In the genomic region with DNA sequence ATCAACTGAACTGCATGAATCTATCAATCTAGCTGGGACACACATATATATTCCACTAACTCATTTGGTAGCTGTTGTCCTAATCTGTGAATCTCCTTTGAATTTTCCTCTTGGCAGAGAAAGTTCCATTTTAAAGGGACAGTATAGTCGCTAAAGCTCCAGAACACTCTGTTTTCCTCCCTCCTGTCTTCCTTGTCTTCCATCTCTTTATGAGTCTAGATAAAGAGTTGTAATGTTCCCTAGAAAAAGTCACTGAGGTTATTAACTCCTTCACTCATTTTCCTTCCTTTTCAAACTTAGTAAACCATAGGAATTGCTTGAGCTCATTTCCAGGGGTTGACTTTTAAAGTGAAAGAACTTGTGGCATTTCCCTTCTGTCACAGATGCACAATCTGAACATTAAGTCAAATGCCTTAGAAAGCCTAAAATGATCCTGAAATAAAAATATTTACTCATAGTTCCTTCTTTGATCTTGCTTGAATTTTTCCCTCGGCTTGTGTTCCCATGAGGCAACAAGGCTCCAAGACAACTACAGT, we compare ENCODE assay signal across 3 cellular contexts.
TF ChIP-seq lines count a peak whose summit lies in the region.

No MANE protein-coding gene starts in this region.

TF ChIP-seq in A549, 52 proteins besides CTCF, POLR2A, EP300 and RAD21 (continued from another document):
- TF ChIP-seq, protein P1, sequence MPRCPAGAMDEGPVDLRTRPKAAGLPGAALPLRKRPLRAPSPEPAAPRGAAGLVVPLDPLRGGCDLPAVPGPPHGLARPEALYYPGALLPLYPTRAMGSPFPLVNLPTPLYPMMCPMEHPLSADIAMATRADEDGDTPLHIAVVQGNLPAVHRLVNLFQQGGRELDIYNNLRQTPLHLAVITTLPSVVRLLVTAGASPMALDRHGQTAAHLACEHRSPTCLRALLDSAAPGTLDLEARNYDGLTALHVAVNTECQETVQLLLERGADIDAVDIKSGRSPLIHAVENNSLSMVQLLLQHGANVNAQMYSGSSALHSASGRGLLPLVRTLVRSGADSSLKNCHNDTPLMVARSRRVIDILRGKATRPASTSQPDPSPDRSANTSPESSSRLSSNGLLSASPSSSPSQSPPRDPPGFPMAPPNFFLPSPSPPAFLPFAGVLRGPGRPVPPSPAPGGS (IDR thresholded peaks at IDR 0.05): no peak
- no peak for TF ChIP-seq TP53 (CRISPR knock-in tag; IDR thresholded peaks at IDR 0.05)
- TF ChIP-seq, protein P2, sequence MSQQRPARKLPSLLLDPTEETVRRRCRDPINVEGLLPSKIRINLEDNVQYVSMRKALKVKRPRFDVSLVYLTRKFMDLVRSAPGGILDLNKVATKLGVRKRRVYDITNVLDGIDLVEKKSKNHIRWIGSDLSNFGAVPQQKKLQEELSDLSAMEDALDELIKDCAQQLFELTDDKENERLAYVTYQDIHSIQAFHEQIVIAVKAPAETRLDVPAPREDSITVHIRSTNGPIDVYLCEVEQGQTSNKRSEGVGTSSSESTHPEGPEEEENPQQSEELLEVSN (IDR thresholded peaks at IDR 0.05; ENCODE audit: borderline replicate concordance, low read depth): no peak
- no peak for TF ChIP-seq NFE2L2 (conservative IDR thresholded peaks at IDR 0.05; ENCODE audit: low read length)
- TF ChIP-seq EHMT2 (IDR thresholded peaks at IDR 0.05; ENCODE audit: low read depth): no peak
- TF ChIP-seq, protein P3, sequence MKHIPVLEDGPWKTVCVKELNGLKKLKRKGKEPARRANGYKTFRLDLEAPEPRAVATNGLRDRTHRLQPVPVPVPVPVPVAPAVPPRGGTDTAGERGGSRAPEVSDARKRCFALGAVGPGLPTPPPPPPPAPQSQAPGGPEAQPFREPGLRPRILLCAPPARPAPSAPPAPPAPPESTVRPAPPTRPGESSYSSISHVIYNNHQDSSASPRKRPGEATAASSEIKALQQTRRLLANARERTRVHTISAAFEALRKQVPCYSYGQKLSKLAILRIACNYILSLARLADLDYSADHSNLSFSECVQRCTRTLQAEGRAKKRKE (CRISPR knock-in tag; IDR thresholded peaks at IDR 0.05; ENCODE audit: low read depth): no peak
- no peak for TF ChIP-seq TFCP2L1 (CRISPR knock-in tag; IDR thresholded peaks at IDR 0.05)
- TF ChIP-seq ZSCAN20 (CRISPR knock-in tag; IDR thresholded peaks at IDR 0.05): no peak
- TF ChIP-seq FOSL2 (IDR thresholded peaks at IDR 0.05): no peak
- no peak for TF ChIP-seq FOSL2 (CRISPR knock-in tag; IDR thresholded peaks at IDR 0.05)
TF ChIP-seq in A549: peak in this region for 0.

TF ChIP-seq in HEK293, 187 proteins besides CTCF, POLR2A, EP300 and RAD21 (continued from another document):
- TF ChIP-seq, protein P4, sequence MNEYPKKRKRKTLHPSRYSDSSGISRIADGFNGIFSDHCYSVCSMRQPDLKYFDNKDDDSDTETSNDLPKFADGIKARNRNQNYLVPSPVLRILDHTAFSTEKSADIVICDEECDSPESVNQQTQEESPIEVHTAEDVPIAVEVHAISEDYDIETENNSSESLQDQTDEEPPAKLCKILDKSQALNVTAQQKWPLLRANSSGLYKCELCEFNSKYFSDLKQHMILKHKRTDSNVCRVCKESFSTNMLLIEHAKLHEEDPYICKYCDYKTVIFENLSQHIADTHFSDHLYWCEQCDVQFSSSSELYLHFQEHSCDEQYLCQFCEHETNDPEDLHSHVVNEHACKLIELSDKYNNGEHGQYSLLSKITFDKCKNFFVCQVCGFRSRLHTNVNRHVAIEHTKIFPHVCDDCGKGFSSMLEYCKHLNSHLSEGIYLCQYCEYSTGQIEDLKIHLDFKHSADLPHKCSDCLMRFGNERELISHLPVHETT (tag by site-specific recombination; IDR thresholded peaks at IDR 0.05): no peak
- no peak for TF ChIP-seq GLI2 (tag by site-specific recombination; IDR thresholded peaks at IDR 0.05; ENCODE audit: borderline replicate concordance, low read depth)
- no peak for TF ChIP-seq KLF9 (tag by site-specific recombination; IDR thresholded peaks at IDR 0.05; ENCODE audit: low read depth)
- no peak for TF ChIP-seq KLF16 (tag by site-specific recombination; IDR thresholded peaks at IDR 0.05)
- peak; percentile 12; the same call in 1 of the 2 replicates for TF ChIP-seq ZNF121 (tag by site-specific recombination; IDR thresholded peaks at IDR 0.05)
- no peak for TF ChIP-seq ZSCAN30 (tag by site-specific recombination; IDR thresholded peaks at IDR 0.05)
- TF ChIP-seq ZNF76 (tag by site-specific recombination; IDR thresholded peaks at IDR 0.05; ENCODE audit: borderline replicate concordance, low read depth): 0 out of 2 replicates have a peak, but pooled peaks have one; percentile 12
- peak; percentile 91 for TF ChIP-seq MYNN (tag by site-specific recombination; IDR thresholded peaks at IDR 0.05; ENCODE audit: borderline replicate concordance)
- TF ChIP-seq ZNF621 (tag by site-specific recombination; IDR thresholded peaks at IDR 0.05): no peak
- no peak for TF ChIP-seq ZXDB (tag by site-specific recombination; IDR thresholded peaks at IDR 0.05)

TF ChIP-seq in WTC11, 78 proteins besides CTCF, POLR2A, EP300 and RAD21 (continued from another document and continues in another):
- TF ChIP-seq, protein P5, sequence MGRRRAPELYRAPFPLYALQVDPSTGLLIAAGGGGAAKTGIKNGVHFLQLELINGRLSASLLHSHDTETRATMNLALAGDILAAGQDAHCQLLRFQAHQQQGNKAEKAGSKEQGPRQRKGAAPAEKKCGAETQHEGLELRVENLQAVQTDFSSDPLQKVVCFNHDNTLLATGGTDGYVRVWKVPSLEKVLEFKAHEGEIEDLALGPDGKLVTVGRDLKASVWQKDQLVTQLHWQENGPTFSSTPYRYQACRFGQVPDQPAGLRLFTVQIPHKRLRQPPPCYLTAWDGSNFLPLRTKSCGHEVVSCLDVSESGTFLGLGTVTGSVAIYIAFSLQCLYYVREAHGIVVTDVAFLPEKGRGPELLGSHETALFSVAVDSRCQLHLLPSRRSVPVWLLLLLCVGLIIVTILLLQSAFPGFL (CRISPR knock-in tag; IDR thresholded peaks at IDR 0.05; ENCODE audit: borderline replicate concordance): no peak
- no peak for TF ChIP-seq ZNF396 (CRISPR knock-in tag; IDR thresholded peaks at IDR 0.05; ENCODE audit: borderline replicate concordance)
- TF ChIP-seq, protein P6, sequence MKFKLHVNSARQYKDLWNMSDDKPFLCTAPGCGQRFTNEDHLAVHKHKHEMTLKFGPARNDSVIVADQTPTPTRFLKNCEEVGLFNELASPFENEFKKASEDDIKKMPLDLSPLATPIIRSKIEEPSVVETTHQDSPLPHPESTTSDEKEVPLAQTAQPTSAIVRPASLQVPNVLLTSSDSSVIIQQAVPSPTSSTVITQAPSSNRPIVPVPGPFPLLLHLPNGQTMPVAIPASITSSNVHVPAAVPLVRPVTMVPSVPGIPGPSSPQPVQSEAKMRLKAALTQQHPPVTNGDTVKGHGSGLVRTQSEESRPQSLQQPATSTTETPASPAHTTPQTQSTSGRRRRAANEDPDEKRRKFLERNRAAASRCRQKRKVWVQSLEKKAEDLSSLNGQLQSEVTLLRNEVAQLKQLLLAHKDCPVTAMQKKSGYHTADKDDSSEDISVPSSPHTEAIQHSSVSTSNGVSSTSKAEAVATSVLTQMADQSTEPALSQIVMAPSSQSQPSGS (CRISPR knock-in tag; IDR thresholded peaks at IDR 0.05; ENCODE audit: borderline replicate concordance, low read depth): no peak
- no peak for TF ChIP-seq SOX15 (CRISPR knock-in tag; IDR thresholded peaks at IDR 0.05)
- no peak for TF ChIP-seq NR2C2 (CRISPR knock-in tag; IDR thresholded peaks at IDR 0.05)
- no peak for TF ChIP-seq FOXK1 (CRISPR knock-in tag; IDR thresholded peaks at IDR 0.05)
- TF ChIP-seq GABPB1 (CRISPR knock-in tag; IDR thresholded peaks at IDR 0.05): no peak
- no peak for TF ChIP-seq CREB1 (CRISPR knock-in tag; IDR thresholded peaks at IDR 0.05)
- TF ChIP-seq, protein P7, sequence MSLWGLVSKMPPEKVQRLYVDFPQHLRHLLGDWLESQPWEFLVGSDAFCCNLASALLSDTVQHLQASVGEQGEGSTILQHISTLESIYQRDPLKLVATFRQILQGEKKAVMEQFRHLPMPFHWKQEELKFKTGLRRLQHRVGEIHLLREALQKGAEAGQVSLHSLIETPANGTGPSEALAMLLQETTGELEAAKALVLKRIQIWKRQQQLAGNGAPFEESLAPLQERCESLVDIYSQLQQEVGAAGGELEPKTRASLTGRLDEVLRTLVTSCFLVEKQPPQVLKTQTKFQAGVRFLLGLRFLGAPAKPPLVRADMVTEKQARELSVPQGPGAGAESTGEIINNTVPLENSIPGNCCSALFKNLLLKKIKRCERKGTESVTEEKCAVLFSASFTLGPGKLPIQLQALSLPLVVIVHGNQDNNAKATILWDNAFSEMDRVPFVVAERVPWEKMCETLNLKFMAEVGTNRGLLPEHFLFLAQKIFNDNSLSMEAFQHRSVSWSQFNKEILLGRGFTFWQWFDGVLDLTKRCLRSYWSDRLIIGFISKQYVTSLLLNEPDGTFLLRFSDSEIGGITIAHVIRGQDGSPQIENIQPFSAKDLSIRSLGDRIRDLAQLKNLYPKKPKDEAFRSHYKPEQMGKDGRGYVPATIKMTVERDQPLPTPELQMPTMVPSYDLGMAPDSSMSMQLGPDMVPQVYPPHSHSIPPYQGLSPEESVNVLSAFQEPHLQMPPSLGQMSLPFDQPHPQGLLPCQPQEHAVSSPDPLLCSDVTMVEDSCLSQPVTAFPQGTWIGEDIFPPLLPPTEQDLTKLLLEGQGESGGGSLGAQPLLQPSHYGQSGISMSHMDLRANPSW (CRISPR knock-in tag; conservative IDR thresholded peaks at IDR 0.05; ENCODE audit: low read depth): no peak
- TF ChIP-seq IRF2 (CRISPR knock-in tag; IDR thresholded peaks at IDR 0.05; ENCODE audit: borderline replicate concordance, low read depth): no peak
- TF ChIP-seq, protein P8, sequence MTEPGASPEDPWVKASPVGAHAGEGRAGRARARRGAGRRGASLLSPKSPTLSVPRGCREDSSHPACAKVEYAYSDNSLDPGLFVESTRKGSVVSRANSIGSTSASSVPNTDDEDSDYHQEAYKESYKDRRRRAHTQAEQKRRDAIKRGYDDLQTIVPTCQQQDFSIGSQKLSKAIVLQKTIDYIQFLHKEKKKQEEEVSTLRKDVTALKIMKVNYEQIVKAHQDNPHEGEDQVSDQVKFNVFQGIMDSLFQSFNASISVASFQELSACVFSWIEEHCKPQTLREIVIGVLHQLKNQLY (CRISPR knock-in tag; IDR thresholded peaks at IDR 0.05): no peak
- TF ChIP-seq, protein P9, sequence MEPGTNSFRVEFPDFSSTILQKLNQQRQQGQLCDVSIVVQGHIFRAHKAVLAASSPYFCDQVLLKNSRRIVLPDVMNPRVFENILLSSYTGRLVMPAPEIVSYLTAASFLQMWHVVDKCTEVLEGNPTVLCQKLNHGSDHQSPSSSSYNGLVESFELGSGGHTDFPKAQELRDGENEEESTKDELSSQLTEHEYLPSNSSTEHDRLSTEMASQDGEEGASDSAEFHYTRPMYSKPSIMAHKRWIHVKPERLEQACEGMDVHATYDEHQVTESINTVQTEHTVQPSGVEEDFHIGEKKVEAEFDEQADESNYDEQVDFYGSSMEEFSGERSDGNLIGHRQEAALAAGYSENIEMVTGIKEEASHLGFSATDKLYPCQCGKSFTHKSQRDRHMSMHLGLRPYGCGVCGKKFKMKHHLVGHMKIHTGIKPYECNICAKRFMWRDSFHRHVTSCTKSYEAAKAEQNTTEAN (CRISPR knock-in tag; IDR thresholded peaks at IDR 0.05): no peak
- TF ChIP-seq, protein P10, sequence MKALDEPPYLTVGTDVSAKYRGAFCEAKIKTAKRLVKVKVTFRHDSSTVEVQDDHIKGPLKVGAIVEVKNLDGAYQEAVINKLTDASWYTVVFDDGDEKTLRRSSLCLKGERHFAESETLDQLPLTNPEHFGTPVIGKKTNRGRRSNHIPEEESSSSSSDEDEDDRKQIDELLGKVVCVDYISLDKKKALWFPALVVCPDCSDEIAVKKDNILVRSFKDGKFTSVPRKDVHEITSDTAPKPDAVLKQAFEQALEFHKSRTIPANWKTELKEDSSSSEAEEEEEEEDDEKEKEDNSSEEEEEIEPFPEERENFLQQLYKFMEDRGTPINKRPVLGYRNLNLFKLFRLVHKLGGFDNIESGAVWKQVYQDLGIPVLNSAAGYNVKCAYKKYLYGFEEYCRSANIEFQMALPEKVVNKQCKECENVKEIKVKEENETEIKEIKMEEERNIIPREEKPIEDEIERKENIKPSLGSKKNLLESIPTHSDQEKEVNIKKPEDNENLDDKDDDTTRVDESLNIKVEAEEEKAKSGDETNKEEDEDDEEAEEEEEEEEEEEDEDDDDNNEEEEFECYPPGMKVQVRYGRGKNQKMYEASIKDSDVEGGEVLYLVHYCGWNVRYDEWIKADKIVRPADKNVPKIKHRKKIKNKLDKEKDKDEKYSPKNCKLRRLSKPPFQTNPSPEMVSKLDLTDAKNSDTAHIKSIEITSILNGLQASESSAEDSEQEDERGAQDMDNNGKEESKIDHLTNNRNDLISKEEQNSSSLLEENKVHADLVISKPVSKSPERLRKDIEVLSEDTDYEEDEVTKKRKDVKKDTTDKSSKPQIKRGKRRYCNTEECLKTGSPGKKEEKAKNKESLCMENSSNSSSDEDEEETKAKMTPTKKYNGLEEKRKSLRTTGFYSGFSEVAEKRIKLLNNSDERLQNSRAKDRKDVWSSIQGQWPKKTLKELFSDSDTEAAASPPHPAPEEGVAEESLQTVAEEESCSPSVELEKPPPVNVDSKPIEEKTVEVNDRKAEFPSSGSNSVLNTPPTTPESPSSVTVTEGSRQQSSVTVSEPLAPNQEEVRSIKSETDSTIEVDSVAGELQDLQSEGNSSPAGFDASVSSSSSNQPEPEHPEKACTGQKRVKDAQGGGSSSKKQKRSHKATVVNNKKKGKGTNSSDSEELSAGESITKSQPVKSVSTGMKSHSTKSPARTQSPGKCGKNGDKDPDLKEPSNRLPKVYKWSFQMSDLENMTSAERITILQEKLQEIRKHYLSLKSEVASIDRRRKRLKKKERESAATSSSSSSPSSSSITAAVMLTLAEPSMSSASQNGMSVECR (CRISPR knock-in tag; IDR thresholded peaks at IDR 0.05; ENCODE audit: borderline replicate concordance): no peak
- TF ChIP-seq, protein P11, sequence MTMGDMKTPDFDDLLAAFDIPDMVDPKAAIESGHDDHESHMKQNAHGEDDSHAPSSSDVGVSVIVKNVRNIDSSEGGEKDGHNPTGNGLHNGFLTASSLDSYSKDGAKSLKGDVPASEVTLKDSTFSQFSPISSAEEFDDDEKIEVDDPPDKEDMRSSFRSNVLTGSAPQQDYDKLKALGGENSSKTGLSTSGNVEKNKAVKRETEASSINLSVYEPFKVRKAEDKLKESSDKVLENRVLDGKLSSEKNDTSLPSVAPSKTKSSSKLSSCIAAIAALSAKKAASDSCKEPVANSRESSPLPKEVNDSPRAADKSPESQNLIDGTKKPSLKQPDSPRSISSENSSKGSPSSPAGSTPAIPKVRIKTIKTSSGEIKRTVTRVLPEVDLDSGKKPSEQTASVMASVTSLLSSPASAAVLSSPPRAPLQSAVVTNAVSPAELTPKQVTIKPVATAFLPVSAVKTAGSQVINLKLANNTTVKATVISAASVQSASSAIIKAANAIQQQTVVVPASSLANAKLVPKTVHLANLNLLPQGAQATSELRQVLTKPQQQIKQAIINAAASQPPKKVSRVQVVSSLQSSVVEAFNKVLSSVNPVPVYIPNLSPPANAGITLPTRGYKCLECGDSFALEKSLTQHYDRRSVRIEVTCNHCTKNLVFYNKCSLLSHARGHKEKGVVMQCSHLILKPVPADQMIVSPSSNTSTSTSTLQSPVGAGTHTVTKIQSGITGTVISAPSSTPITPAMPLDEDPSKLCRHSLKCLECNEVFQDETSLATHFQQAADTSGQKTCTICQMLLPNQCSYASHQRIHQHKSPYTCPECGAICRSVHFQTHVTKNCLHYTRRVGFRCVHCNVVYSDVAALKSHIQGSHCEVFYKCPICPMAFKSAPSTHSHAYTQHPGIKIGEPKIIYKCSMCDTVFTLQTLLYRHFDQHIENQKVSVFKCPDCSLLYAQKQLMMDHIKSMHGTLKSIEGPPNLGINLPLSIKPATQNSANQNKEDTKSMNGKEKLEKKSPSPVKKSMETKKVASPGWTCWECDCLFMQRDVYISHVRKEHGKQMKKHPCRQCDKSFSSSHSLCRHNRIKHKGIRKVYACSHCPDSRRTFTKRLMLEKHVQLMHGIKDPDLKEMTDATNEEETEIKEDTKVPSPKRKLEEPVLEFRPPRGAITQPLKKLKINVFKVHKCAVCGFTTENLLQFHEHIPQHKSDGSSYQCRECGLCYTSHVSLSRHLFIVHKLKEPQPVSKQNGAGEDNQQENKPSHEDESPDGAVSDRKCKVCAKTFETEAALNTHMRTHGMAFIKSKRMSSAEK (CRISPR knock-in tag; IDR thresholded peaks at IDR 0.05; ENCODE audit: borderline replicate concordance): no peak
